ENCODE assay signal across 10 cellular contexts in the genomic region with DNA sequence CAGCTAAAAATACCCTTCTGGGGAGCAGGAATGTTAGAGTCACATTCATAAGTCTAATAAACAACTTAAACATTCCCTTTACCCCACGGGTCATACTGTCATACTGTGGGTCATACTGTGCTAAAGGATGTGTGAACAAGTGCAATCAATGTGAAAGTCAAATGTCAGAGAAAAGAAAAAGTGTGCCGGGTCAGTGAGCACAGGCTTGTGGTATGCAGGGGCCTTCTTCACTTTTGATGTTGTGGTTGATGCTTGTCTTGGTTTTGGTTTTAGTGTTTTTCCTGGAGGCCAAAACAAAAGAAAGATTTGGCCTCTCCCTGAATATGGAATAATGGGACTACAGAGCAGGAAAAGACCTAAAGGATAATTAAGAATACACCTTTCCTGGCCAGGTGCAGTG.
DNase-seq lines count a peak whose midpoint lies in the region; ATAC-seq and TF ChIP-seq lines count a peak whose summit lies in the region.
"Had no signal": no experiment of that assay in that cellular context is flagged by ENCODE, and none has a peak within 500 bp of the region (broad histone marks: within the 10 kb centered on the region; RNA-seq: fewer than 3 reads in every experiment).

No MANE protein-coding gene starts in this region.

- H3K4me3 ChIP-seq in psoas muscle: no peak overlapping the region
- H3K4me3 ChIP-seq: smooth muscle cell had no signal

- H3K27me3 ChIP-seq in psoas muscle (ENCODE audit: insufficient read depth in 3 of 3, low read length in 2 of 3): no peaks in the 10 kb centered on the region

- no peaks in the 10 kb centered on the region for H3K36me3 ChIP-seq in psoas muscle (ENCODE audit: insufficient read depth in 1 of 2, low read depth in 1 of 2)

- no peak for DNase-seq in activated naive CD4-positive, alpha-beta T cell treated with anti-CD3 and anti-CD28 coated beads, Interleukin-2, amount 50 U/mL, for 72 hours (ENCODE audit: low spot score in 2 of 2)
- DNase-seq in activated naive CD4-positive, alpha-beta T cell (lab: John Stamatoyannopoulos, UW): no peak
- peak; percentile 29 for DNase-seq in stimulated activated naive B cell treated with anti-CD40 and anti-IgM and Interleukin-4, amounts not matched to agents 10 μg/mL and 1 μg/mL and 100 μg/mL, for 72 hours
- DNase-seq in activated gamma-delta T cell (lab: John Stamatoyannopoulos, UW) (no peak), NCI-H1694 treated with DMSO at 0.1 percent for 48 hours (lab: John Stamatoyannopoulos, UW) (no peak), psoas muscle (no peak)

- peaks cover 14 to 27% of the 10 kb centered on the region in 2 donors for H3K27me3 Mint-ChIP-seq in stimulated activated naive B cell treated with anti-CD40 and anti-IgM and Interleukin-4, amounts not matched to agents 10 μg/mL and 1 μg/mL and 100 μg/mL, for 72 hours

- H3K4me1 Mint-ChIP-seq in stimulated activated naive B cell treated with anti-CD40 and anti-IgM and Interleukin-4, amounts not matched to agents 10 μg/mL and 1 μg/mL and 100 μg/mL, for 72 hours: peaks cover 0 to 8% of the 10 kb centered on the region in 2 donors

- H3K9me3 Mint-ChIP-seq in activated naive CD4-positive, alpha-beta T cell treated with anti-CD3 and anti-CD28 coated beads, Interleukin-2, amount 50 U/mL, for 72 hours: no peaks in the 10 kb centered on the region
- H3K9me3 Mint-ChIP-seq in stimulated activated naive B cell treated with anti-CD40 and anti-IgM and Interleukin-4, amounts not matched to agents 10 μg/mL and 1 μg/mL and 100 μg/mL, for 72 hours: no peaks in the 10 kb centered on the region
- H3K9me3 Mint-ChIP-seq: mesothelial cell of epicardium had no signal

- no peak for TF ChIP-seq CTCF in psoas muscle (IDR thresholded peaks at IDR 0.05)

- intact Hi-C loops in psoas muscle (cut with DNase I): loop anchor here (5.0 to 10.0 kb wide), 5 partner anchors 335 to 522 kb away; no protein-coding TSS in a partner anchor

- no peak overlapping the region for H3K4me3 Mint-ChIP-seq in stimulated activated naive B cell treated with anti-CD40 and anti-IgM and Interleukin-4, amounts not matched to agents 10 μg/mL and 1 μg/mL and 100 μg/mL, for 72 hours
- H3K4me3 Mint-ChIP-seq: mesothelial cell of epicardium had no signal

- H3K4me1 ChIP-seq in psoas muscle: peaks cover 11% of the 10 kb centered on the region

- no peaks in the 10 kb centered on the region for H3K36me3 Mint-ChIP-seq in activated naive CD4-positive, alpha-beta T cell treated with anti-CD3 and anti-CD28 coated beads, Interleukin-2, amount 50 U/mL, for 72 hours
- H3K36me3 Mint-ChIP-seq in stimulated activated naive B cell treated with anti-CD40 and anti-IgM and Interleukin-4, amounts not matched to agents 10 μg/mL and 1 μg/mL and 100 μg/mL, for 72 hours: no peaks in the 10 kb centered on the region
- H3K36me3 Mint-ChIP-seq: mesothelial cell of epicardium had no signal

- H3K27ac ChIP-seq in psoas muscle: no peak overlapping the region

- no peak overlapping the region for H3K27ac Mint-ChIP-seq in activated naive CD4-positive, alpha-beta T cell treated with anti-CD3 and anti-CD28 coated beads, Interleukin-2, amount 50 U/mL, for 72 hours
- peak overlapping the region; percentile 2 for H3K27ac Mint-ChIP-seq in stimulated activated naive B cell treated with anti-CD40 and anti-IgM and Interleukin-4, amounts not matched to agents 10 μg/mL and 1 μg/mL and 100 μg/mL, for 72 hours
- H3K27ac Mint-ChIP-seq: mesothelial cell of epicardium had no signal

- 69 to 79% (median 75%) methylated on average over 2 of the region's 2 CpGs for WGBS in psoas muscle, 3 donors

- peak; percentile 28 to 47 for ATAC-seq in activated naive CD4-positive, alpha-beta T cell treated with anti-CD3 and anti-CD28 coated beads, Interleukin-2, amount 50 U/mL, for 72 hours
- ATAC-seq in HG02571 (IDR thresholded peaks at IDR 0.05; ENCODE audit: unreplicated experiment) (peak; percentile 94), HG03432 (IDR thresholded peaks at IDR 0.05; ENCODE audit: unreplicated experiment) (peak; percentile 99), psoas muscle (no peak)
- ATAC-seq in stimulated activated naive B cell treated with anti-CD40 and anti-IgM and Interleukin-4, amounts not matched to agents 10 μg/mL and 1 μg/mL and 100 μg/mL, for 72 hours (replicated peaks): peak; percentile 97 to 98

- no peaks in the 10 kb centered on the region for H3K9me3 ChIP-seq in psoas muscle

Comparison
In these comparisons a context has a peak if more than half of its experiments do, and no peak if none do; other contexts are left out.
1. ATAC-seq: peak in activated naive CD4-positive, alpha-beta T cell treated with anti-CD3 and anti-CD28 coated beads, Interleukin-2, amount 50 U/mL, for 72 hours (2 of 2), HG02571 (single experiment), HG03432 (single experiment) and stimulated activated naive B cell treated with anti-CD40 and anti-IgM and Interleukin-4, amounts not matched to agents 10 μg/mL and 1 μg/mL and 100 μg/mL, for 72 hours (2 of 2); none in psoas muscle (0 of 4).